Comparison of ENCODE assay signal across 8 cellular contexts in genomic region chr4:7904942-7905341, GRCh38. TPM values are rescaled to one million over a fixed set of nuclear protein-coding genes. Genes with fewer than 3 reads are reported as not detected.
DNase-seq lines count a peak whose midpoint lies in the region; ATAC-seq and TF ChIP-seq lines count a peak whose summit lies in the region.

No MANE protein-coding gene starts in this region.

- H3K36me3 ChIP-seq in GM23248 (ENCODE audit: low read depth): no peaks in the 10 kb centered on the region
- no peaks in the 10 kb centered on the region for H3K36me3 ChIP-seq in cardiac muscle cell
- no peaks in the 10 kb centered on the region for H3K36me3 ChIP-seq in stomach

- no peaks in the 10 kb centered on the region for H3K9me3 ChIP-seq in GM23248 (ENCODE audit: low read depth)
- H3K9me3 ChIP-seq in cardiac muscle cell (ENCODE audit: low read depth): no peaks in the 10 kb centered on the region
- H3K9me3 ChIP-seq in stomach: no peaks in the 10 kb centered on the region

- H3K27ac ChIP-seq in GM23248: peak overlapping the region; percentile 91
- H3K27ac ChIP-seq in cardiac muscle cell: peak overlapping the region; percentile 77
- peak overlapping the region in 4 of 5 donors; percentile 58 to 77 (median 69) for H3K27ac ChIP-seq in stomach

- 3 to 6% methylated on average over 6 of the region's 6 CpGs for WGBS in GM23248 (ENCODE audit: low coverage in 1 of 2, low lambda C conversion rate in 2 of 2, missing lambda C conversion rate in 2 of 2), 2 experiments
- WGBS in stomach, 5 donors: 72 to 85% (median 78%) methylated on average over 6 of the region's 6 CpGs

- no peak for TF ChIP-seq POLR2A in stomach (IDR thresholded peaks at IDR 0.05)

- intact Hi-C loops in stomach (cut with DNase I; ENCODE audit: low total_unique reads): no loop called here

- no peak overlapping the region for H3K27ac Mint-ChIP-seq in activated naive CD4-positive, alpha-beta T cell treated with anti-CD3 and anti-CD28 coated beads, Interleukin-2, amount 50 U/mL, for 72 hours

- H3K4me3 ChIP-seq in GM23248 (peak overlapping the region; percentile 56), astrocyte of the spinal cord (ENCODE audit: low read depth, low read length) (no peak overlapping the region), cardiac muscle cell (no peak overlapping the region), stomach (no peak overlapping the region)

- ATAC-seq in GM21528 (IDR thresholded peaks at IDR 0.05; ENCODE audit: low FRiP score, unreplicated experiment) (no peak), HG03139 (IDR thresholded peaks at IDR 0.05; ENCODE audit: unreplicated experiment) (no peak)
- no peak for ATAC-seq in activated naive CD4-positive, alpha-beta T cell treated with anti-CD3 and anti-CD28 coated beads, Interleukin-2, amount 50 U/mL, for 72 hours

- in situ Hi-C loops in GM23248 (cut with MboI): no loop called here
- in situ Hi-C loops in astrocyte of the spinal cord (cut with HindIII; ENCODE audit: low sequenced_read_pairs): no loop called here

- no peak for TF ChIP-seq CTCF in astrocyte of the spinal cord (IDR thresholded peaks at IDR 0.05; ENCODE audit: low read depth, low read length)
- TF ChIP-seq CTCF in cardiac muscle cell (IDR thresholded peaks at IDR 0.05; ENCODE audit: low read depth, low read length): no peak
- TF ChIP-seq CTCF in stomach (IDR thresholded peaks at IDR 0.05): no peak

- H3K9me2 ChIP-seq in GM23248 (ENCODE audit: insufficient read depth): no peaks in the 10 kb centered on the region

- no peaks in the 10 kb centered on the region for H3K9me3 Mint-ChIP-seq in activated naive CD4-positive, alpha-beta T cell treated with anti-CD3 and anti-CD28 coated beads, Interleukin-2, amount 50 U/mL, for 72 hours

- peaks cover 93% of the 10 kb centered on the region for H3F3A ChIP-seq in GM23248 (ENCODE audit: insufficient read depth)

- peaks cover 89% of the 10 kb centered on the region for H3K79me2 ChIP-seq in GM23248 (ENCODE audit: insufficient read depth)

- peak overlapping the region; percentile 72 for H3K9ac ChIP-seq in GM23248

- no peaks in the 10 kb centered on the region for H4K20me1 ChIP-seq in GM23248 (ENCODE audit: insufficient read depth)

- peak overlapping the region; percentile 81 for H3K4me2 ChIP-seq in GM23248 (ENCODE audit: unreplicated experiment)

- H3K27me3 ChIP-seq in GM23248 (replicated peaks; ENCODE audit: insufficient read depth): no peaks in the 10 kb centered on the region
- H3K27me3 ChIP-seq in cardiac muscle cell: no peaks in the 10 kb centered on the region
- no peaks in the 10 kb centered on the region for H3K27me3 ChIP-seq in stomach

- DNase-seq in GM23248 (peak; percentile 92), astrocyte of the spinal cord (ENCODE audit: low read depth, low spot score) (peak; percentile 85), cardiac muscle cell (ENCODE audit: low read depth in 1 of 2, low spot score in 1 of 2) (peak in 1 of 2 donors; percentile 97), stomach (no peak), LoVo (ENCODE audit: low spot score) (no peak)
- no peak for DNase-seq in activated naive CD4-positive, alpha-beta T cell treated with anti-CD3 and anti-CD28 coated beads, Interleukin-2, amount 50 U/mL, for 72 hours (ENCODE audit: low spot score in 2 of 2)

- H3K4me1 ChIP-seq in GM23248 (ENCODE audit: insufficient read depth) (peaks cover 76% of the 10 kb centered on the region), cardiac muscle cell (ENCODE audit: low read depth) (peaks cover 59% of the 10 kb centered on the region), stomach (peaks cover 28 to 97% (median 69%) of the 10 kb centered on the region in 4 donors)

- H2AFZ ChIP-seq in GM23248: no peak overlapping the region

- H3K36me3 Mint-ChIP-seq in activated naive CD4-positive, alpha-beta T cell treated with anti-CD3 and anti-CD28 coated beads, Interleukin-2, amount 50 U/mL, for 72 hours: peaks cover 0 to 10% of the 10 kb centered on the region in 2 donors

- no peak for TF ChIP-seq EP300 in stomach (IDR thresholded peaks at IDR 0.05)

RNA-seq across cellular contexts. Expression of gene AFAP1, which starts 34.7 kb away (rescaled TPM):
- total RNA-seq in GM23248 (2014; rRNA removed; shearing (Covaris generic)): 103 and 152 TPM in 2 replicates
- polyA plus RNA-seq in GM23248 (2016; fragmentation: Nextera tagmentation; extraction: Ambion mirVana) (52.0 and 54.4 TPM in 2 replicates), cardiac muscle cell (10.5 and 19.9 TPM in 2 replicates), stomach (1 to 10 TPM; 4.1 to 5.4 (median 5.3) TPM)
- total RNA-seq in cardiac muscle cell (16.3 and 31.9 TPM in 2 replicates), stomach (10 to 100 TPM in 4 of 5 donors, 1 to 10 TPM in 1; 7.6 to 88.9 (median 22.2) TPM)
- 10 to 100 TPM; 10.2 to 41.9 TPM for total RNA-seq in activated naive CD4-positive, alpha-beta T cell treated with anti-CD3 and anti-CD28 coated beads, Interleukin-2, amount 50 U/mL, for 72 hours

Comparison
In these comparisons a context has a peak if more than half of its experiments do, and no peak if none do; other contexts are left out.
1. DNase-seq: peak in GM23248 (single experiment) and astrocyte of the spinal cord (single experiment); none in stomach (single experiment), activated naive CD4-positive, alpha-beta T cell treated with anti-CD3 and anti-CD28 coated beads, Interleukin-2, amount 50 U/mL, for 72 hours (0 of 2) and LoVo (single experiment).
2. Peak in every context shown above with its lines, with median percentiles within 50 percentile points of each other: H3K27ac ChIP-seq.